15 cellular contexts compared by ENCODE assay signal in the genomic region with DNA sequence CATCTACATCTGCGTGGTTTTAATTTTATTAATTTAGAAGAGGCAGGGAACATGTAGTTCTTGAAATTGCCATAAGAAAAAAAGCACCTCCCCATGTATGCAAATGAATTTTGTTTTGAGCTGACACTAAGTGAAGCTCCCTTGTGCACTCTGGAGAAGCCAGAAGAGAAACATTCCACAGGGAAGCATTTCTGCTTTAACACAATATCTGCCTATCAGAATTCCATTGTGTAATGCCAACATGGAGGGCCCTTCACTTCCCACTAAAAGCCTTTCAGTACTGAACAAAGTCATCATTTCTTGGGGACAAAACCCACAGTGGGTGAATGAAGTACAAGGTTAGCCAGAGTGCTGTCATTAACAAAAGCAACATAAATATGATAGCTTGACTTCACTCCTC. TPM values are rescaled to one million over a fixed set of nuclear protein-coding genes. Genes with fewer than 3 reads are reported as not detected.
DNase-seq lines count a peak whose midpoint lies in the region; ATAC-seq, FAIRE-seq and TF ChIP-seq lines count a peak whose summit lies in the region.
"Had no signal": no experiment of that assay in that cellular context is flagged by ENCODE, and none has a peak within 500 bp of the region (broad histone marks: within the 10 kb centered on the region; RNA-seq: fewer than 3 reads in every experiment).

No MANE protein-coding gene starts in this region.

- BruUV-seq in HepG2 (replicated peaks; lab: Mats Ljungman, UMichigan): no TSS peak

- DNase-seq in HepG2 (ENCODE audit: low spot score): peak; percentile 8
- DNase-seq in right lobe of liver: no peak
- DNase-seq in coronary artery (ENCODE audit: low spot score): no peak
- DNase-seq in lung (ENCODE audit: low spot score): no peak
- DNase-seq in GM12892 (ENCODE audit: insufficient read length): no peak
- DNase-seq in NAMALWA (ENCODE audit: low spot score): no peak
- no peak for DNase-seq in foreskin keratinocyte
- DNase-seq in T1000 (lab: John Stamatoyannopoulos, UW): no peak
- DNase-seq: activated CD8-positive, alpha-beta T cell treated with anti-CD3 and anti-CD28 coated beads for 36 hours; aorta; endodermal cell; naive B cell; stimulated activated CD8-positive, alpha-beta memory T cell treated with anti-CD3 and anti-CD28 coated beads, Interleukin-4, amount 100 ng/mL, for 48 hours had no signal

- peaks cover 21% of the 10 kb centered on the region for H3K4me1 ChIP-seq in HepG2 (ENCODE audit: insufficient read depth, low read length)
- H3K4me1 ChIP-seq in right lobe of liver: no peaks in the 10 kb centered on the region
- peaks cover 0 to 3% of the 10 kb centered on the region in 2 donors for H3K4me1 ChIP-seq in lung (ENCODE audit: control insufficient read depth in 2 of 2, insufficient read depth in 2 of 2, low read length in 2 of 2)
- peaks cover 7% of the 10 kb centered on the region for H3K4me1 ChIP-seq in foreskin keratinocyte

- TF ChIP-seq CTCF in HepG2 (CRISPR knock-in tag; IDR thresholded peaks at IDR 0.05) (no peak), right lobe of liver (IDR thresholded peaks at IDR 0.05) (no peak), coronary artery (IDR thresholded peaks at IDR 0.05) (no peak), lung (IDR thresholded peaks at IDR 0.05; ENCODE audit: control extremely low read depth, extremely low read depth) (no peak), foreskin keratinocyte (conservative IDR thresholded peaks at IDR 0.05) (no peak)

- intact Hi-C loops in HepG2 (cut with micrococcal nuclease; ENCODE audit: unreplicated experiment) (no loop called here), right lobe of liver (cut with DNase I) (no loop called here)

- H3K27ac ChIP-seq in HepG2 (ENCODE audit: extremely low read length, insufficient read depth, low read length) (peak overlapping the region; percentile 4), right lobe of liver (no peak overlapping the region), coronary artery (peak overlapping the region; percentile 32 to 80), lung (ENCODE audit: low read depth in 1 of 2, low read length in 1 of 2) (peak overlapping the region; percentile 13 to 37), foreskin keratinocyte (no peak overlapping the region)
- H3K27ac ChIP-seq: SK-N-MC had no signal

- H3K4me3 ChIP-seq in HepG2 (replicated peaks in 1 of 3; ENCODE audit: insufficient read depth in 1 of 3, low read depth in 2 of 3, low read length in 3 of 3) (no peak overlapping the region), right lobe of liver (no peak overlapping the region), coronary artery (no peak overlapping the region), lung (no peak overlapping the region)
- H3K4me3 ChIP-seq: MG63, SK-N-MC had no signal

- no peaks in the 10 kb centered on the region for H3K27me3 ChIP-seq in HepG2 (ENCODE audit: control insufficient read depth in 1 of 2, insufficient read depth in 2 of 2, low read length in 2 of 2)
- H3K27me3 ChIP-seq in right lobe of liver: no peaks in the 10 kb centered on the region
- no peaks in the 10 kb centered on the region for H3K27me3 ChIP-seq in lung (ENCODE audit: control insufficient read depth, insufficient read depth)
- no peaks in the 10 kb centered on the region for H3K27me3 ChIP-seq in foreskin keratinocyte
- H3K27me3 ChIP-seq: MG63 had no signal

- no peak overlapping the region for H3K9ac ChIP-seq in HepG2 (ENCODE audit: insufficient read depth, low read depth, low read length)

- no peaks in the 10 kb centered on the region for H4K20me1 ChIP-seq in HepG2 (ENCODE audit: insufficient read depth, low read length)

- H3K4me2 ChIP-seq in HepG2 (ENCODE audit: low read depth, low read length): no peak overlapping the region

- in situ Hi-C loops in HepG2 (cut with HindIII; ENCODE audit: extremely low pct_ligation_motif_present, low pct_unique_long_range_greater_than_20kb): no loop called here

- TF ChIP-seq POLR2A in HepG2 (IDR thresholded peaks at IDR 0.05; ENCODE audit: insufficient read depth in 1 of 2, low read depth in 2 of 2, low read length in 2 of 2): no peak
- TF ChIP-seq POLR2A in right lobe of liver (IDR thresholded peaks at IDR 0.05): no peak
- no peak for TF ChIP-seq POLR2A in GM12892 (IDR thresholded peaks at IDR 0.05; ENCODE audit: low read depth, low read length)

- H3K36me3 ChIP-seq in HepG2 (replicated peaks in 1 of 2; ENCODE audit: control insufficient read depth in 1 of 2, insufficient read depth in 2 of 2, low read length in 2 of 2) (peaks cover 0 to 5% of the 10 kb centered on the region in 2 experiments; a peak in 1 of 5 replicates), right lobe of liver (no peaks in the 10 kb centered on the region), lung (ENCODE audit: control insufficient read depth in 2 of 2, insufficient read depth in 2 of 2, low read length in 2 of 2) (no peaks in the 10 kb centered on the region)
- H3K36me3 ChIP-seq: MG63 had no signal

- no peak for TF ChIP-seq RAD21 in HepG2 (CRISPR knock-in tag; IDR thresholded peaks at IDR 0.05)

- TF ChIP-seq EP300 in HepG2 (IDR thresholded peaks at IDR 0.05; ENCODE audit: low read depth in 2 of 2, low read length in 2 of 2) (no peak), HepG2 (CRISPR knock-in tag; IDR thresholded peaks at IDR 0.05; ENCODE audit: borderline replicate concordance) (no peak)

- POLR2A ChIA-PET in HepG2 (lab: Yijun Ruan, JAX): no interaction called here

- ATAC-seq in HepG2: no peak
- no peak for ATAC-seq in right lobe of liver
- no peak for ATAC-seq in lung (ENCODE audit: insufficient read depth, low FRiP score)
- no peak for ATAC-seq in foreskin keratinocyte
- ATAC-seq: activated CD8-positive, alpha-beta T cell treated with anti-CD3 and anti-CD28 coated beads for 36 hours had no signal

- H2AFZ ChIP-seq in HepG2 (ENCODE audit: low read length): no peak overlapping the region

- no peaks in the 10 kb centered on the region for H3K79me2 ChIP-seq in HepG2 (ENCODE audit: insufficient read depth, low read length)

- H3K9me3 ChIP-seq in HepG2 (ENCODE audit: low read length) (no peaks in the 10 kb centered on the region), right lobe of liver (no peaks in the 10 kb centered on the region), lung (ENCODE audit: control insufficient read depth in 2 of 2, insufficient read depth in 1 of 2, low read length in 1 of 2) (no peaks in the 10 kb centered on the region)
- H3K9me3 ChIP-seq: MG63 had no signal

- 100% methylated on average over 1 of the region's 1 CpG for WGBS in HepG2 (ENCODE audit: low lambda C conversion rate)
- WGBS in right lobe of liver (ENCODE audit: insufficient coverage, low coverage, low lambda C conversion rate, missing lambda C conversion rate): 85% methylated on average over 1 of the region's 1 CpG
- 89 to 95% methylated on average over 1 of the region's 1 CpG for WGBS in lung, 2 donors

- CTCF ChIA-PET in HepG2 (lab: Yijun Ruan, JAX; ENCODE audit: low intra/inter-chr PET ratio, low total read pairs): no interaction called here

- FAIRE-seq in HepG2 (lab: Jason Lieb, UNC) (no peak), GM12892 (lab: Jason Lieb, UNC) (no peak)

TF ChIP-seq in HepG2, 621 proteins besides CTCF, POLR2A, EP300 and RAD21 (continues in another document):
- TF ChIP-seq, protein P1, sequence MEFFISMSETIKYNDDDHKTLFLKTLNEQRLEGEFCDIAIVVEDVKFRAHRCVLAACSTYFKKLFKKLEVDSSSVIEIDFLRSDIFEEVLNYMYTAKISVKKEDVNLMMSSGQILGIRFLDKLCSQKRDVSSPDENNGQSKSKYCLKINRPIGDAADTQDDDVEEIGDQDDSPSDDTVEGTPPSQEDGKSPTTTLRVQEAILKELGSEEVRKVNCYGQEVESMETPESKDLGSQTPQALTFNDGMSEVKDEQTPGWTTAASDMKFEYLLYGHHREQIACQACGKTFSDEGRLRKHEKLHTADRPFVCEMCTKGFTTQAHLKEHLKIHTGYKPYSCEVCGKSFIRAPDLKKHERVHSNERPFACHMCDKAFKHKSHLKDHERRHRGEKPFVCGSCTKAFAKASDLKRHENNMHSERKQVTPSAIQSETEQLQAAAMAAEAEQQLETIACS (CRISPR knock-in tag; IDR thresholded peaks at IDR 0.05): no peak
- TF ChIP-seq ETV6 (CRISPR knock-in tag; conservative IDR thresholded peaks at IDR 0.05): no peak
- no peak for TF ChIP-seq ZNF530 (CRISPR knock-in tag; IDR thresholded peaks at IDR 0.05; ENCODE audit: low read depth)

RNA-seq across cellular contexts. Expression of a gene that starts 59.7 kb away (rescaled TPM):
- 20.3 and 22.9 TPM in 2 replicates for total RNA-seq in HepG2 (2016; rRNA removed; fragmentation: Illumina TruSeq; extraction: Trizol)
- total RNA-seq in HepG2 (2016; cell fraction: cytosol; rRNA removed; fragmentation: Illumina TruSeq; extraction: Trizol; ENCODE audit: low read depth): 101 and 103 TPM in 2 replicates
- total RNA-seq in HepG2 (2016; cell fraction: insoluble cytoplasmic fraction; rRNA removed; fragmentation: Illumina TruSeq; extraction: Trizol): 17.7 and 21.8 TPM in 2 replicates
- total RNA-seq in HepG2 (2016; cell fraction: membrane; rRNA removed; fragmentation: Illumina TruSeq; extraction: Trizol): 46.4 and 49.5 TPM in 2 replicates
- 24.4 and 25.3 TPM in 2 replicates for total RNA-seq in HepG2 (2016; cell fraction: nucleus; rRNA removed; fragmentation: Illumina TruSeq; extraction: Trizol)
- polyA plus RNA-seq in HepG2 (2011; rRNA removed): 7.7 and 10.0 TPM in 2 replicates
- polyA plus RNA-seq in HepG2 (2011; cell fraction: cytosol; rRNA removed): 5.8 and 6.4 TPM in 2 replicates
- polyA plus RNA-seq in HepG2 (2011; cell fraction: nucleus; rRNA removed): 4.7 and 6.6 TPM in 2 replicates
- polyA plus RNA-seq in HepG2 (2012): 7.9 and 14.2 TPM in 2 replicates
- polyA plus RNA-seq in HepG2 (2016; cell fraction: cytosol; fragmentation: Illumina TruSeq; extraction: Trizol; ENCODE audit: low read depth): 27.3 and 41.2 TPM in 2 replicates
- 12.7 and 13.8 TPM in 2 replicates for polyA plus RNA-seq in HepG2 (2016; cell fraction: insoluble cytoplasmic fraction; fragmentation: Illumina TruSeq; extraction: Trizol; ENCODE audit: low read depth)
- polyA plus RNA-seq in HepG2 (2016; cell fraction: membrane; fragmentation: Illumina TruSeq; extraction: Trizol; ENCODE audit: low read depth): 23.3 and 27.7 TPM in 2 replicates
- polyA plus RNA-seq in HepG2 (2016; cell fraction: nucleus; fragmentation: Illumina TruSeq; extraction: Trizol; ENCODE audit: insufficient read depth, low read depth): 8.8 and 9.8 TPM in 2 replicates
- 6.9 and 13.0 TPM in 2 replicates for polyA minus RNA-seq in HepG2 (2011; rRNA and poly(A)+ RNA removed; ENCODE audit: low replicate concordance)
- 10.9 and 14.5 TPM in 2 replicates for polyA minus RNA-seq in HepG2 (2011; cell fraction: cytosol; rRNA and poly(A)+ RNA removed)
- polyA minus RNA-seq in HepG2 (2011; cell fraction: nucleus; rRNA and poly(A)+ RNA removed): 89.4 and 91.3 TPM in 2 replicates
- 1 to 10 TPM; 2.6 to 9.3 (median 4.1) TPM for total RNA-seq in right lobe of liver
- total RNA-seq in lung: 10 to 100 TPM in 1 of 2 donors, 1 to 10 TPM in 1; 7.8 to 68.1 TPM
- polyA plus RNA-seq in lung: 1 to 10 TPM; 1.2 to 3.1 TPM
- 4.6 TPM for polyA plus RNA-seq in GM12892 (2012; ENCODE audit: missing spikeins)
- total RNA-seq in foreskin keratinocyte: 9.2 and 11.2 TPM in 2 replicates
- polyA plus RNA-seq in foreskin keratinocyte: 5.3 and 6.8 TPM in 2 replicates

Comparison
In these comparisons a context has a peak if more than half of its experiments do, and no peak if none do; other contexts are left out.
1. H3K27ac ChIP-seq: peak in HepG2 (single experiment), coronary artery (2 of 2) and lung (2 of 2); none in right lobe of liver (0 of 3) and foreskin keratinocyte (single experiment).